1 cellular context compared by ENCODE assay signal in genomic region chr16:426906-427249, GRCh38.
TF ChIP-seq lines count a peak whose summit lies in the region.

No MANE protein-coding gene starts in this region.

TF ChIP-seq in A549, 52 proteins besides CTCF, POLR2A, EP300 and RAD21 (continued from another document):
- TF ChIP-seq POLR2AphosphoS2 (conservative IDR thresholded peaks at IDR 0.05; ENCODE audit: low read length), result no peak
TF ChIP-seq in A549: peak in this region for 0.
